In the genomic region with DNA sequence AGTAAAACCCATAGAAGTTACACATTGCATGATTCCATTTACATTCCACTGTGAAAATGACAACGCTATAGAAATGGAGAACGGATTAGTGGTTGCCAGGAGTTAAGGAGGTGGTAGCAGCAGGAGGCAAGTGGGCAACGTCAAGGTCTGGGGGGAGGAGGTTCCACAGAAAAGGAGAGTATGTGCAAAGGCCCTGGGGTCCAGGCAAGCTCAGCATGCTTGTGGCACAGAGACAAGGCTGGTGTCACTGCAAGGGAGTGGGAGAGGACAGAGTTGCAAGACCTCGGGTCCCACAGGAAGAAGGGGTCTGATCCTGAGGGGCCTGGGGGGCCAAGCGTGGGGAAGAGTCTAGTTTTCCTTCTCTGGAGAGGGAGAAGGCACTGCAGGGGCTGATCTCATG, we compare ENCODE assay signal across 24 cellular contexts.
DNase-seq lines count a peak whose midpoint lies in the region; ATAC-seq, FAIRE-seq and TF ChIP-seq lines count a peak whose summit lies in the region.
"Had no signal": no experiment of that assay in that cellular context is flagged by ENCODE, and none has a peak within 500 bp of the region (broad histone marks: within the 10 kb centered on the region; RNA-seq: fewer than 3 reads in every experiment).

No MANE protein-coding gene starts in this region.

- H3K4me3 ChIP-seq in BLaER1 (no peak overlapping the region), H1 (ENCODE audit: extremely low read depth in 1 of 4, insufficient read depth in 2 of 4, low read depth in 3 of 4, low read length in 4 of 4) (no peak overlapping the region), neural progenitor cell (no peak overlapping the region)
- H3K4me3 ChIP-seq: BLaER1 treated with 17β-estradiol and CSF1 and Interleukin-3, amounts not matched to agents 10 nM and 100 nM; GM12878; GM23338 had no signal

- no peak for TF ChIP-seq POLR2A in H1 (IDR thresholded peaks at IDR 0.05; ENCODE audit: control extremely low read depth in 1 of 2, low read depth in 2 of 2, low read length in 2 of 2)

- H3K4me3 Mint-ChIP-seq in WTC11 (no peak overlapping the region), neural progenitor cell (no peak overlapping the region)
- H3K4me3 Mint-ChIP-seq: B cell; CD14-positive monocyte; CD4-positive, alpha-beta T cell; CD8-positive, alpha-beta memory T cell; GM23338 had no signal

- H3K4ac ChIP-seq in H1 (replicated peaks; ENCODE audit: insufficient read length, low read depth, low read length): no peak overlapping the region

- H3K36me3 Mint-ChIP-seq in WTC11: no peaks in the 10 kb centered on the region
- no peaks in the 10 kb centered on the region for H3K36me3 Mint-ChIP-seq in neural progenitor cell
- H3K36me3 Mint-ChIP-seq: CD14-positive monocyte; CD8-positive, alpha-beta memory T cell had no signal

- intact Hi-C loops in cardiac septum (cut with DNase I): no loop called here

- H3K9me3 ChIP-seq in BLaER1 (no peaks in the 10 kb centered on the region), H1 (ENCODE audit: insufficient read depth in 2 of 2, low read depth in 1 of 2, low read length in 1 of 2) (peaks cover 2 to 3% of the 10 kb centered on the region in 2 experiments; a peak in 3 of 4 replicates), neural progenitor cell (ENCODE audit: low read depth) (no peaks in the 10 kb centered on the region)

- H3K27me3 Mint-ChIP-seq in WTC11 (ENCODE audit: low read depth) (peaks cover 5% of the 10 kb centered on the region; the same call in 1 of the 2 replicates), neural progenitor cell (ENCODE audit: insufficient read depth, low read depth) (peaks cover 20% of the 10 kb centered on the region)

- 84% methylated on average over 4 of the region's 5 CpGs; no CpG with 5 or more reads in 1 of the 2 experiments for WGBS in H1 (ENCODE audit: extremely low coverage in 1 of 2, insufficient coverage in 1 of 2, insufficient read length in 1 of 2, insufficient replicate concordance in 2 of 2, low coverage in 1 of 2, low lambda C conversion rate in 2 of 2, missing lambda C conversion rate in 1 of 2), 2 experiments

- H2BK20ac ChIP-seq in H1 (ENCODE audit: low read length): no peak overlapping the region

- no peak for TF ChIP-seq EP300 in H1 (IDR thresholded peaks at IDR 0.05; ENCODE audit: borderline replicate concordance in 1 of 2, low read depth in 2 of 2, low read length in 2 of 2)

- H3K18ac ChIP-seq in H1 (ENCODE audit: extremely low read depth, low read length): no peak overlapping the region

- peaks cover 7% of the 10 kb centered on the region for H3K9me3 Mint-ChIP-seq in WTC11
- peaks cover 7% of the 10 kb centered on the region for H3K9me3 Mint-ChIP-seq in neural progenitor cell
- H3K9me3 Mint-ChIP-seq: CD4-positive, alpha-beta T cell had no signal

- H2BK12ac ChIP-seq in H1 (ENCODE audit: low read depth, low read length): no peak overlapping the region

- no peak for FAIRE-seq in H1 (lab: Jason Lieb, UNC)
- FAIRE-seq: A204.1, D721Med, GM12878, GM19239, H54 had no signal

- H2BK15ac ChIP-seq in H1 (ENCODE audit: low read length): no peak overlapping the region

- CTCF ChIA-PET in WTC11 (lab: Charles Lee): interaction anchor here (1.2 kb wide), 1 partner anchor 122 kb away, joined by 3 read pairs; no protein-coding TSS in a partner anchor
- CTCF ChIA-PET in H1 (lab: Charles Lee; ENCODE audit: partially characterized antibody): interaction anchor here (0.5 to 1.8 kb wide), 3 partner anchors 11 to 384 kb away, joined by 3 to 5 read pairs (median 4); no protein-coding TSS in a partner anchor

- H3K27ac ChIP-seq in BLaER1 (0 out of 2 replicates have a peak overlapping the region, but pooled peaks have one; percentile 1), H1 (ENCODE audit: low read depth, low read length) (no peak overlapping the region), neural progenitor cell (no peak overlapping the region)
- H3K27ac ChIP-seq: 22Rv1; BLaER1 treated with 17β-estradiol and CSF1 and Interleukin-3, amounts not matched to agents 10 nM and 100 nM had no signal

- H3K27me3 ChIP-seq in BLaER1 (no peaks in the 10 kb centered on the region), H1 (replicated peaks in 1 of 4; ENCODE audit: control insufficient read depth in 3 of 4, extremely low read depth in 1 of 4, insufficient read depth in 3 of 4, low read length in 3 of 4) (no peaks in the 10 kb centered on the region; a peak in 1 of 7 replicates), neural progenitor cell (no peaks in the 10 kb centered on the region)
- H3K27me3 ChIP-seq: BLaER1 treated with 17β-estradiol and CSF1 and Interleukin-3, amounts not matched to agents 10 nM and 100 nM had no signal

- H2BK120ac ChIP-seq in H1 (replicated peaks; ENCODE audit: low read depth, low read length): no peak overlapping the region

- H4K5ac ChIP-seq in H1 (ENCODE audit: insufficient read length, low read depth, low read length): no peak overlapping the region

- H3K4me2 ChIP-seq in BLaER1 (peak overlapping the region; percentile 45), H1 (ENCODE audit: insufficient read depth in 1 of 2, low read depth in 2 of 2, low read length in 2 of 2) (no peak overlapping the region), neural progenitor cell (no peak overlapping the region)
- H3K4me2 ChIP-seq: GM23338 had no signal

- H3K79me1 ChIP-seq in H1 (ENCODE audit: low read depth, low read length): no peaks in the 10 kb centered on the region

- H2AK5ac ChIP-seq in H1 (ENCODE audit: low read depth, low read length): no peak overlapping the region

- no peak for TF ChIP-seq RAD21 in H1 (IDR thresholded peaks at IDR 0.05 in 1 of 2, conservative IDR thresholded peaks at IDR 0.05 in 1 of 2; ENCODE audit: low read depth in 2 of 2, low read length in 2 of 2)

- peaks cover 13% of the 10 kb centered on the region for H3K4me1 ChIP-seq in BLaER1
- peaks cover 0 to 3% (median 0%) of the 10 kb centered on the region in 4 experiments; a peak in 2 of 7 replicates for H3K4me1 ChIP-seq in H1 (replicated peaks in 1 of 4; ENCODE audit: control insufficient read depth in 3 of 4, insufficient read depth in 4 of 4, low read length in 3 of 4)
- H3K4me1 ChIP-seq in neural progenitor cell: peaks cover 23% of the 10 kb centered on the region

- H3K79me2 ChIP-seq in H1 (ENCODE audit: control insufficient read depth in 1 of 2, insufficient read depth in 2 of 2, low read length in 2 of 2) (no peaks in the 10 kb centered on the region), neural progenitor cell (ENCODE audit: low read depth) (no peaks in the 10 kb centered on the region)

- no peak for ATAC-seq in WTC11
- ATAC-seq: GM12878 had no signal

- no peak overlapping the region for H3K23ac ChIP-seq in H1 (ENCODE audit: insufficient read length)

- H3K14ac ChIP-seq in H1 (ENCODE audit: insufficient read length): no peak overlapping the region

- no peak overlapping the region for H3K27ac Mint-ChIP-seq in WTC11
- peak overlapping the region; percentile 28 for H3K27ac Mint-ChIP-seq in neural progenitor cell
- H3K27ac Mint-ChIP-seq: B cell; CD4-positive, alpha-beta T cell; CD8-positive, alpha-beta memory T cell; GM23338 had no signal

- no peak overlapping the region for H2BK5ac ChIP-seq in H1 (ENCODE audit: low read depth, low read length)

- no peak overlapping the region for H4K91ac ChIP-seq in H1 (replicated peaks; ENCODE audit: insufficient read length, low read length)

- H4K8ac ChIP-seq in H1 (ENCODE audit: extremely low read depth, insufficient read depth, low read length): no peak overlapping the region

- H2AFZ ChIP-seq in H1 (ENCODE audit: low read length) (no peak overlapping the region), neural progenitor cell (replicated peaks) (no peak overlapping the region)
- H2AFZ ChIP-seq: GM23338 had no signal

- H3K23me2 ChIP-seq in H1 (ENCODE audit: low read depth, low read length): peaks cover 4% of the 10 kb centered on the region; the same call in 1 of the 2 replicates

- no peak overlapping the region for H3K9ac ChIP-seq in BLaER1
- H3K9ac ChIP-seq in H1 (replicated peaks in 1 of 4; ENCODE audit: extremely low read depth in 1 of 4, low read depth in 3 of 4, low read length in 3 of 4): no peak overlapping the region
- no peak overlapping the region for H3K9ac ChIP-seq in neural progenitor cell
- H3K9ac ChIP-seq: BLaER1 treated with 17β-estradiol and CSF1 and Interleukin-3, amounts not matched to agents 10 nM and 100 nM had no signal

- no peaks in the 10 kb centered on the region; the same call in 1 of the 2 replicates for H3K36me3 ChIP-seq in BLaER1
- H3K36me3 ChIP-seq in H1 (ENCODE audit: control insufficient read depth in 2 of 4, insufficient read depth in 4 of 4, low read length in 3 of 4): no peaks in the 10 kb centered on the region
- H3K36me3 ChIP-seq in neural progenitor cell: no peaks in the 10 kb centered on the region
- H3K36me3 ChIP-seq: BLaER1 treated with 17β-estradiol and CSF1 and Interleukin-3, amounts not matched to agents 10 nM and 100 nM had no signal

- H3F3A ChIP-seq in neural progenitor cell (ENCODE audit: low read depth): no peaks in the 10 kb centered on the region

- DNase-seq in WTC11 (ENCODE audit: low spot score) (no peak), H1 (ENCODE audit: low read depth in 1 of 2, low spot score in 2 of 2) (no peak), neural progenitor cell (ENCODE audit: low spot score) (no peak), cardiac septum (ENCODE audit: low spot score) (no peak), superior temporal gyrus (ENCODE audit: extremely low spot score) (no peak), nucleus accumbens (lab: John Stamatoyannopoulos, UW) (no peak)
- DNase-seq: CD4-positive, alpha-beta T cell; CD8-positive, alpha-beta memory T cell; DMS 273 treated with DMSO at 0.1 percent for 48 hours; DMS79; EL; GDM1; HCEC 1CT had no signal

- POLR2A ChIA-PET in WTC11 (lab: Charles Lee) (no interaction called here), H1 (lab: Charles Lee; ENCODE audit: partially characterized antibody) (interaction anchor here (0.9 to 1.3 kb wide), 2 partner anchors 11 to 48 kb away, joined by 3 read pairs; no protein-coding TSS in a partner anchor)

- H3K4me1 Mint-ChIP-seq in WTC11 (peaks cover 4% of the 10 kb centered on the region; the same call in 1 of the 2 replicates), neural progenitor cell (peaks cover 67% of the 10 kb centered on the region)
- H3K4me1 Mint-ChIP-seq: B cell; CD14-positive monocyte; CD8-positive, alpha-beta memory T cell had no signal

- TF ChIP-seq CTCF in WTC11 (IDR thresholded peaks at IDR 0.05) (no peak), H1 (IDR thresholded peaks at IDR 0.05; ENCODE audit: control extremely low read depth in 1 of 3, insufficient read depth in 1 of 3, low read depth in 1 of 3, low read length in 3 of 3) (no peak), neural progenitor cell (IDR thresholded peaks at IDR 0.05) (no peak)

- no peaks in the 10 kb centered on the region for H4K20me1 ChIP-seq in BLaER1
- no peaks in the 10 kb centered on the region for H4K20me1 ChIP-seq in H1 (replicated peaks in 1 of 2; ENCODE audit: control insufficient read depth in 1 of 2, insufficient read depth in 2 of 2, low read length in 2 of 2)
- H4K20me1 ChIP-seq in neural progenitor cell (ENCODE audit: low read depth): no peaks in the 10 kb centered on the region
- H4K20me1 ChIP-seq: BLaER1 treated with 17β-estradiol and CSF1 and Interleukin-3, amounts not matched to agents 10 nM and 100 nM had no signal

- H3K56ac ChIP-seq in H1 (replicated peaks; ENCODE audit: insufficient read length, low read depth, low read length): no peak overlapping the region

TF ChIP-seq in WTC11, 78 proteins besides CTCF, POLR2A, EP300 and RAD21 (continues in another document):
- no peak for TF ChIP-seq ZNF232 (CRISPR knock-in tag; IDR thresholded peaks at IDR 0.05)
